In the genomic region with DNA sequence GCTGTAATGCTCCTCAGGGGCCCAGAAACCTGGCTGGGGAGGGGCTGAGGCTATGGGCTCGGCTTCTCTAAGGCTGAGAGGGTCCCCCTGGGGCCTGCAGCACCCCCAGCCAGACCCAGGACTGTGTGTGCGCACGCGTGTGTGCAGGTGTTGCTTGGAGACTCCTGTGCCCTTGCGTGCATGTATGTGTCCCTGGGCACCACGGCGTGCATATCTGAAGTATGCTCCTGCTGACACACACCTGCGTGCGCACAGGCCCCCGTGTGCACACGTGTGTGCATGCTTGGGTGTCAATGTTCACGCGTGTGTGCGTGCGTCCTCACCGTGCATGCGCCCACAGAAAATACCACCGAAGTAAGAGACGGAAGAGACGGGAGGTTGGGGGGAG, we compare ENCODE assay signal across 11 cellular contexts. TPM values are rescaled to one million over a fixed set of nuclear protein-coding genes. Genes with fewer than 3 reads are reported as not detected.
DNase-seq lines count a peak whose midpoint lies in the region; ATAC-seq, FAIRE-seq and TF ChIP-seq lines count a peak whose summit lies in the region.
"Had no signal": no experiment of that assay in that cellular context is flagged by ENCODE, and none has a peak within 500 bp of the region (broad histone marks: within the 10 kb centered on the region; RNA-seq: fewer than 3 reads in every experiment).

No MANE protein-coding gene starts in this region.

- H3K4me1 ChIP-seq in H9 (ENCODE audit: insufficient read depth, low read length) (0 out of 2 replicates have a peak, but pooled peaks cover 3% of the 10 kb centered on the region), astrocyte (ENCODE audit: insufficient read depth, low read length) (no peaks in the 10 kb centered on the region), aorta (ENCODE audit: control insufficient read depth in 1 of 2, insufficient read depth in 2 of 2, low read length in 2 of 2) (no peaks in the 10 kb centered on the region)

- no peak overlapping the region for H2BK120ac ChIP-seq in H9 (ENCODE audit: low read depth, low read length, poor library complexity, severe bottlenecking)

- H3K27ac Mint-ChIP-seq in H9 (no peak overlapping the region), astrocyte (ENCODE audit: unreplicated experiment) (no peak overlapping the region), nephron progenitor cell (peak overlapping the region; percentile 85)

- no peak overlapping the region for H2BK5ac ChIP-seq in H9 (ENCODE audit: insufficient read length, low read length)

- peaks cover 3% of the 10 kb centered on the region for H4K20me1 ChIP-seq in H9 (ENCODE audit: control insufficient read depth, insufficient read depth, insufficient read length)
- H4K20me1 ChIP-seq in astrocyte (ENCODE audit: insufficient read depth, low read length), result peaks cover 6% of the 10 kb centered on the region

- H4K5ac ChIP-seq in H9 (ENCODE audit: insufficient read length, low read depth, low read length), result no peak overlapping the region

- peak overlapping the region; percentile 45 for H3K14ac ChIP-seq in H9 (ENCODE audit: insufficient read depth, low read length)

- H3K9me3 Mint-ChIP-seq in H9 (no peaks in the 10 kb centered on the region; a peak in 1 of 5 replicates), astrocyte (ENCODE audit: unreplicated experiment) (no peaks in the 10 kb centered on the region), nephron progenitor cell (no peaks in the 10 kb centered on the region)

- H4K91ac ChIP-seq in H9 (ENCODE audit: insufficient read length, low read depth, low read length), result no peak overlapping the region

- no peak overlapping the region for H2AFZ ChIP-seq in H9 (ENCODE audit: low read length)
- H2AFZ ChIP-seq in astrocyte (ENCODE audit: low read depth, low read length), result no peak overlapping the region

- H3K23ac ChIP-seq in H9 (ENCODE audit: insufficient read length, low read depth, low read length), result no peak overlapping the region

- H2AK5ac ChIP-seq in H9 (ENCODE audit: insufficient read length, low read length), result no peak overlapping the region

- H3K4ac ChIP-seq in H9 (ENCODE audit: low read depth, low read length), result no peak overlapping the region

- H3K27me3 ChIP-seq in H9 (ENCODE audit: insufficient read depth, low read length), result peaks cover 17% of the 10 kb centered on the region
- H3K27me3 ChIP-seq in astrocyte (ENCODE audit: insufficient read depth, low read length), result peaks cover 47% of the 10 kb centered on the region
- H3K27me3 ChIP-seq in aorta (ENCODE audit: control insufficient read depth in 1 of 2, insufficient read depth in 2 of 2, low read length in 1 of 2), result no peaks in the 10 kb centered on the region

- no peak overlapping the region for H3K56ac ChIP-seq in H9 (ENCODE audit: insufficient read length, low read depth, low read length)

- no peak for FAIRE-seq in astrocyte (lab: Jason Lieb, UNC)

- no peak overlapping the region for H3K9ac ChIP-seq in H9 (ENCODE audit: extremely low read depth, insufficient read length, low read length)
- H3K9ac ChIP-seq in astrocyte (ENCODE audit: low read length), result no peak overlapping the region

- H3K18ac ChIP-seq in H9 (ENCODE audit: insufficient read length, low read depth, low read length), result peak overlapping the region; percentile 10

- no peak for TF ChIP-seq CTCF in H9 (conservative IDR thresholded peaks at IDR 0.05)
- TF ChIP-seq CTCF in astrocyte (IDR thresholded peaks at IDR 0.05; ENCODE audit: insufficient read depth, low read depth, low read length), result no peak
- no peak for TF ChIP-seq CTCF in nephron progenitor cell (IDR thresholded peaks at IDR 0.05)

- H3K27me3 Mint-ChIP-seq in H9 (ENCODE audit: low read depth), result peaks cover 81% of the 10 kb centered on the region
- peaks cover 69% of the 10 kb centered on the region for H3K27me3 Mint-ChIP-seq in astrocyte (ENCODE audit: low read depth, unreplicated experiment)
- peaks cover 50% of the 10 kb centered on the region for H3K27me3 Mint-ChIP-seq in nephron progenitor cell (ENCODE audit: low read depth, poor library complexity)

- WGBS in H9 (ENCODE audit: extremely low coverage, insufficient read length, low lambda C conversion rate), result no CpG with 5 or more reads among the region's 20 CpGs
- whole genome bisulfite sequencing in aorta, 2 donors, result 15% methylated on average over 18 to 20 of the region's 20 CpGs

- H3T11ph ChIP-seq in H9 (ENCODE audit: low read length), result no peak overlapping the region

- no peak for ATAC-seq in GM19455 (IDR thresholded peaks at IDR 0.05; ENCODE audit: unreplicated experiment)
- ATAC-seq in aorta (ENCODE audit: low FRiP score), result no peak

- no peaks in the 10 kb centered on the region for H3K79me1 ChIP-seq in H9 (ENCODE audit: insufficient read depth, low read depth, low read length, poor library complexity, severe bottlenecking)

- H3K27ac ChIP-seq in H9 (ENCODE audit: insufficient read length, low read depth, low read length) (no peak overlapping the region), astrocyte (ENCODE audit: low read depth, low read length) (no peak overlapping the region), aorta (ENCODE audit: low read depth in 1 of 2, low read length in 2 of 2) (no peak overlapping the region)

- H4K8ac ChIP-seq in H9 (replicated peaks; ENCODE audit: insufficient read length, low read depth, low read length), result no peak overlapping the region

- H3K9me3 ChIP-seq in H9 (ENCODE audit: control insufficient read depth, low read depth, low read length) (no peaks in the 10 kb centered on the region), astrocyte (ENCODE audit: insufficient read depth, low read depth, low read length) (no peaks in the 10 kb centered on the region), aorta (ENCODE audit: control insufficient read depth, low read length) (no peaks in the 10 kb centered on the region)

- H3K79me2 ChIP-seq in H9 (ENCODE audit: insufficient read depth, low read length) (no peaks in the 10 kb centered on the region), astrocyte (ENCODE audit: insufficient read depth, low read length) (no peaks in the 10 kb centered on the region)

- H3K36me3 ChIP-seq in astrocyte (ENCODE audit: insufficient read depth, low read length), result no peaks in the 10 kb centered on the region
- no peaks in the 10 kb centered on the region for H3K36me3 ChIP-seq in aorta (ENCODE audit: control insufficient read depth in 1 of 2, insufficient read depth in 2 of 2, low read length in 1 of 2)

- peak overlapping the region; percentile 88 for H3K4me2 ChIP-seq in H9 (ENCODE audit: insufficient read depth, insufficient read length, low read length)
- no peak overlapping the region for H3K4me2 ChIP-seq in astrocyte (ENCODE audit: low read length)

- H3K23me2 ChIP-seq in H9 (ENCODE audit: insufficient read length, low read depth, low read length, poor library complexity, severe bottlenecking), result peaks cover 12% of the 10 kb centered on the region

- no peaks in the 10 kb centered on the region for H3K36me3 Mint-ChIP-seq in H9 (ENCODE audit: insufficient read depth in 1 of 3, low read depth in 3 of 3)
- peaks cover 2% of the 10 kb centered on the region for H3K36me3 Mint-ChIP-seq in astrocyte (ENCODE audit: low read depth, unreplicated experiment)
- no peaks in the 10 kb centered on the region for H3K36me3 Mint-ChIP-seq in nephron progenitor cell (ENCODE audit: low read depth)

- H3K4me1 Mint-ChIP-seq in H9 (peaks cover 17 to 62% of the 10 kb centered on the region in 2 experiments), astrocyte (ENCODE audit: low read depth, unreplicated experiment) (no peaks in the 10 kb centered on the region), nephron progenitor cell (peaks cover 86% of the 10 kb centered on the region)

- H3K4me3 ChIP-seq in astrocyte (ENCODE audit: insufficient read depth, low read depth, low read length) (no peak overlapping the region), aorta (ENCODE audit: low read length in 2 of 2) (no peak overlapping the region)

- no peak overlapping the region for H2BK12ac ChIP-seq in H9 (ENCODE audit: insufficient read length, low read depth, low read length)

- peak overlapping the region; percentile 69 to 91 for H3K4me3 Mint-ChIP-seq in H9
- H3K4me3 Mint-ChIP-seq in astrocyte (ENCODE audit: unreplicated experiment), result peak overlapping the region; percentile 71
- peak overlapping the region; percentile 79 for H3K4me3 Mint-ChIP-seq in nephron progenitor cell

- H2BK20ac ChIP-seq in H9 (ENCODE audit: low read depth, low read length, poor library complexity, severe bottlenecking), result no peak overlapping the region

- DNase-seq in CD1c-positive myeloid dendritic cell (ENCODE audit: extremely low spot score) (peak; percentile 2), H9 (no peak), astrocyte (ENCODE audit: low read depth) (no peak), nephron progenitor cell (no peak), LoVo (ENCODE audit: low spot score) (no peak), cerebellar nuclear complex (lab: John Stamatoyannopoulos, UW) (no peak), aorta (no peak)
- DNase-seq: left colon, NCI-H226 had no signal

- no peak overlapping the region for H2BK15ac ChIP-seq in H9 (ENCODE audit: low read depth, low read length)

- intact Hi-C loops in aorta (cut with DNase I), result no loop called here

RNA-seq across cellular contexts. Expression of gene ECEL1, which starts 14.9 kb away (rescaled TPM):
- total RNA-seq in H9 (2021) (8.2 and 8.4 TPM in 2 replicates), astrocyte (0.14 TPM in 1 of 2 replicates, not detected in the other), aorta (1 to 10 TPM; 2.1 to 7.2 TPM)
- polyA plus RNA-seq in aorta, result not detected
- total RNA-seq: left colon had no signal

RNA-seq across cellular contexts. Expression of gene PRSS56, which starts 17.7 kb away (rescaled TPM):
- not detected in 2 replicates for total RNA-seq in H9 (2021)
- total RNA-seq in astrocyte, result not detected in 2 replicates
- total RNA-seq in aorta, result not detected
- not detected for polyA plus RNA-seq in aorta
- total RNA-seq: left colon had no signal

RNA-seq across cellular contexts. Expression of gene CHRND, which starts 23.5 kb away (rescaled TPM):
- not detected in 2 replicates for total RNA-seq in H9 (2021)
- total RNA-seq in astrocyte, result not detected in 2 replicates
- not detected for total RNA-seq in aorta
- not detected for polyA plus RNA-seq in aorta
- total RNA-seq: left colon had no signal

RNA-seq across cellular contexts. Expression of gene CHRNG, which starts 37.0 kb away (rescaled TPM):
- total RNA-seq in H9 (2021) (not detected in 2 replicates), astrocyte (not detected in 2 replicates), aorta (not detected)
- not detected for polyA plus RNA-seq in aorta
- total RNA-seq: left colon had no signal

RNA-seq across cellular contexts. Expression of gene ALPI, which starts 46.6 kb away (rescaled TPM):
- not detected in 2 replicates for total RNA-seq in H9 (2021)
- total RNA-seq in astrocyte, result not detected in 2 replicates
- not detected for total RNA-seq in aorta
- 10 to 100 TPM in 1 of 2 donors, under 1 TPM in 1; 0.18 to 19.9 TPM for polyA plus RNA-seq in aorta
- total RNA-seq: skeletal muscle tissue had no signal
